ENCODE assay signal across 8 cellular contexts in the genomic region with DNA sequence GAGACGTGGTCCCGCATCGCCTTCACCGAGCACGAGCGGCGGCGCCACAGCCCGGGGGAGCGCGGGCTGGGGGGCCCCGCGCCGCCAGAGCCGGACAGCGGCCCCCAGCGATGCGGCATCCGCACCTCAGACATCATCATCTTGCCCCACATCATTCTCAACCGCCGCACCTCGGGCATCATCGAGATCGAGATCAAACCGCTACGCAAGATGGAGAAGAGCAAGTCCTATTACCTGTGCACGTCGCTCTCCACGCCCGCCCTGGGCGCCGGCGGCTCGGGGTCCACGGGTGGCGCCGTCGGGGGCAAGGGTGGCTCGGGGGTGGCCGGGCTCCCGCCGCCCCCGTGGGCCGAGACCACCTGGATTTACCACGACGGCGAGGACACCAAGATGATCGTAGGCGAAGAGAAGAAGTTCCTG. TPM values are rescaled to one million over a fixed set of nuclear protein-coding genes. Genes with fewer than 3 reads are reported as not detected.
DNase-seq lines count a peak whose midpoint lies in the region; ATAC-seq, FAIRE-seq and TF ChIP-seq lines count a peak whose summit lies in the region.

No MANE protein-coding gene starts in this region.

- peak overlapping the region; percentile 96 for H3K4me3 ChIP-seq in OCI-LY7 (ENCODE audit: low read depth, low read length, poor library complexity, severe bottlenecking)

- CTCF ChIA-PET in OCI-LY7 (lab: Charles Lee; ENCODE audit: unreplicated experiment): interaction anchor here (0.6 kb wide), 1 partner anchor 432 kb away, joined by 4 read pairs; no protein-coding TSS in a partner anchor

- TF ChIP-seq CTCF in OCI-LY7 (conservative IDR thresholded peaks at IDR 0.05; ENCODE audit: low read length): 0 out of 2 replicates have a peak, but pooled peaks have one; percentile 36

- peak overlapping the region; percentile 46 for H3K27ac ChIP-seq in OCI-LY7 (ENCODE audit: low read depth, low read length, poor library complexity, severe bottlenecking)
- peak overlapping the region; percentile 95 for H3K27ac ChIP-seq in angular gyrus (ENCODE audit: low read depth, low read length)
- H3K27ac ChIP-seq in layer of hippocampus (ENCODE audit: low read depth, low read length): peak overlapping the region; percentile 96

- H3K36me3 ChIP-seq in OCI-LY7 (ENCODE audit: insufficient read depth, low read length): no peaks in the 10 kb centered on the region

- BruUV-seq in OCI-LY7 (replicated peaks; lab: Mats Ljungman, UMichigan): no TSS peak

- no peaks in the 10 kb centered on the region for H3K9me2 ChIP-seq in OCI-LY7 (ENCODE audit: insufficient read depth, low read length)

- H3K79me2 ChIP-seq in OCI-LY7 (ENCODE audit: insufficient read depth, low read depth, low read length): no peaks in the 10 kb centered on the region

- peak overlapping the region; percentile 89 for H2AFZ ChIP-seq in OCI-LY7 (ENCODE audit: low read length)

- H3K27me3 ChIP-seq in layer of hippocampus (ENCODE audit: control insufficient read depth, insufficient read depth, low read length): no peaks in the 10 kb centered on the region

- no peak for ATAC-seq in Right ventricle myocardium inferior
- ATAC-seq in left ventricle myocardium superior: no peak

- no peaks in the 10 kb centered on the region for H4K20me1 ChIP-seq in OCI-LY7 (ENCODE audit: insufficient read depth, low read length)

- no peak for TF ChIP-seq POLR2A in H54 (IDR thresholded peaks at IDR 0.05; ENCODE audit: low read depth, low read length)

- H3K4me2 ChIP-seq in OCI-LY7 (ENCODE audit: low read length): peak overlapping the region; percentile 79

- intact Hi-C loops in Right ventricle myocardium inferior (cut with DNase I) (loop anchor here (10.0 kb wide), 1 partner anchor 446 kb away; a partner anchor contains a TSS), left ventricle myocardium superior (cut with micrococcal nuclease) (loop anchor here (5.0 to 10.0 kb wide), 2 partner anchors 146 to 323 kb away; no protein-coding TSS in a partner anchor), OCI-LY7 (cut with micrococcal nuclease; ENCODE audit: unreplicated experiment) (loop anchor here (2.0 to 5.0 kb wide), 4 partner anchors 273 to 563 kb away; a partner anchor contains a TSS)

- DNase-seq in Right ventricle myocardium inferior (ENCODE audit: missing footprints) (peak; percentile 62), left ventricle myocardium superior (no peak), OCI-LY7 (ENCODE audit: low spot score) (peak; percentile 48), NCI-H510A (lab: John Stamatoyannopoulos, UW) (no peak), H54 (ENCODE audit: insufficient read length, low spot score) (no peak)
- peak; percentile 60 for DNase-seq in stimulated activated CD8-positive, alpha-beta memory T cell treated with anti-CD3 and anti-CD28 coated beads, Interleukin-4, amount 100 ng/mL, for 48 hours

- no peaks in the 10 kb centered on the region for H3K9me3 ChIP-seq in OCI-LY7 (ENCODE audit: low read length)

- no peak for FAIRE-seq in H54 (lab: Jason Lieb, UNC)

- H3K4me1 ChIP-seq in OCI-LY7 (ENCODE audit: insufficient read depth, low read length, poor library complexity, severe bottlenecking): peaks cover 33% of the 10 kb centered on the region

- POLR2A ChIA-PET in OCI-LY7 (lab: Charles Lee): interaction anchor here (0.6 to 0.9 kb wide), 2 partner anchors 17 to 403 kb away, joined by 3 to 4 read pairs; no protein-coding TSS in a partner anchor

RNA-seq across cellular contexts. Expression of a gene that starts 0.7 kb away (rescaled TPM):
- 3.0 TPM for total RNA-seq in Right ventricle myocardium inferior
- 4.2 TPM for total RNA-seq in left ventricle myocardium superior
- total RNA-seq in OCI-LY7 (2014; rRNA removed; shearing (Covaris generic)): 5.8 and 7.2 TPM in 2 replicates
- 6.6 and 7.9 TPM in 2 replicates for total RNA-seq in OCI-LY7 (2022)

RNA-seq across cellular contexts. Expression of a gene that starts 49.6 kb away (rescaled TPM):
- total RNA-seq in Right ventricle myocardium inferior (14.6 TPM), left ventricle myocardium superior (22.4 TPM), OCI-LY7 (2022) (not detected in 2 replicates)
- total RNA-seq in OCI-LY7 (2014; rRNA removed; shearing (Covaris generic)): 0.59 TPM in 1 of 2 replicates, not detected in the other

Comparison
In these comparisons a context has a peak if more than half of its experiments do, and no peak if none do; other contexts are left out.
1. DNase-seq: peak in Right ventricle myocardium inferior (single experiment), OCI-LY7 (single experiment) and stimulated activated CD8-positive, alpha-beta memory T cell treated with anti-CD3 and anti-CD28 coated beads, Interleukin-4, amount 100 ng/mL, for 48 hours (single experiment); none in left ventricle myocardium superior (single experiment), NCI-H510A (single experiment) and H54 (single experiment).
2. H3K27ac ChIP-seq: peak in every context shown above with its lines; median percentile 96 in layer of hippocampus; 95 in angular gyrus; 46 in OCI-LY7.